In the genomic region with DNA sequence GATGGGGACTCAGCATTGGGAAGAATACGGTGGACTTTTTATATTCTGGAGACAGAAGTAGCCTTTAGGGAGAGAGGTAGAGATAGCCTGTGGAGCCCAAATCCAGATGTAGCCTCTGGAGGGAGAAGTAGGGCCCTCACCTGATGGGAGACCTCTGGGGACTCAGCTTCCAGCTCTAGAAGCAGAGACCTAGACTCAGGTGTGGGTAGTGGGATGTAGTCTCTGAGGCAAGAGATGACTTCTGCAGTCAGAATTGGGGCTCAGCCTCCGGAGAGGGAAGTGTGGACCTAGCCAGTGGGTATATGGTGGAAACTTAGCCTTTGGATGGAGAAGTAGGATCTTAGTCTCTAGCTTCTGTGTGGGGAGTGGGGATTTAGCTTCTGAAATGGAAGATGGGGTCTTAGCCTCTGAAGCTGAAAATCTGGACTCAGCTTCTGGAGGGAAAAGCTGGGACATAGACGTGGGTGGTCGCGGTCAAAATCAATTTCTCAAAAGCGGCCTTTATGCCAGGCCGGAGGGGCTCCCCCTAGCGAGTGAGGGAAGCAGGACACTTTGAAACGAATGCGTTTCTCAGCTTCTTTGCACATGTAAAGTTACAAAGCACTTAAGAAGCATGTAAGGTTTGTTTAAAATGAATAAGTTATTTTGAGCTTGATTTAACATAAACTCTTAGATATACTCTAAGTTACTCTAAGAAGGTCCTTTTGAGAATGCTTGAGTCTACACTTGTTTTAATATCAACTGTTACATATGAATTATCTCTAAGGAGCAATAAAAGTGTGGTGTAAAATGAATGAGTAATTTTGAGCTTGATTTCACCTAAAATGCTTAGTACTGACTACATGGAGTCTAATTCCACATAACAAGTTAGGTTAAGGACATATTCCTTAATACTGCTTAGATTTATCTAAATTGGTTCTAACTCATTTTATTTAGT, we compare ENCODE assay signal across 10 cellular contexts. TPM values are rescaled to one million over a fixed set of nuclear protein-coding genes. Genes with fewer than 3 reads are reported as not detected.
DNase-seq lines count a peak whose midpoint lies in the region; FAIRE-seq and TF ChIP-seq lines count a peak whose summit lies in the region.
"Had no signal": no experiment of that assay in that cellular context is flagged by ENCODE, and none has a peak within 500 bp of the region (broad histone marks: within the 10 kb centered on the region; RNA-seq: fewer than 3 reads in every experiment).

No MANE protein-coding gene starts in this region.

- intact Hi-C loops in adrenal gland (cut with DNase I): loop anchor here (10.0 kb wide), 2 partner anchors 123 to 133 kb away; partner anchors contain the start of gene NOP56 (in 1 of the 2)

- CTCF ChIA-PET in RWPE1 (lab: Yijun Ruan, JAX): interaction anchor here (0.6 to 1.7 kb wide), 20 partner anchors 9 to 1019 kb away, joined by 3 to 10 read pairs (median 4); partner anchors contain the start of gene ZNF343

- H3K36me3 ChIP-seq in adrenal gland (replicated peaks in 1 of 2): no peaks in the 10 kb centered on the region

- H3K4me3 ChIP-seq in adrenal gland: no peak overlapping the region

- H3K27me3 ChIP-seq in adrenal gland: no peaks in the 10 kb centered on the region

- DNase-seq in H54 (ENCODE audit: insufficient read length, low spot score) (peak; percentile 23), RWPE1 (ENCODE audit: low spot score) (peak; percentile 42), adrenal gland (peak in 4 of 7 donors; percentile 35 to 48 (median 39)), hippocampal formation (lab: John Stamatoyannopoulos, UW) (peak; percentile 13 to 14), GOT3 (lab: John Stamatoyannopoulos, UW) (no peak), GM12891 (ENCODE audit: insufficient read length, low spot score) (no peak)
- peak; percentile 50 for DNase-seq in stimulated activated CD4-positive, alpha-beta T cell treated with anti-CD3 and anti-CD28 coated beads, Interleukin-1b, Interleukin-23, amount 100 ng/mL, for 48 hours

- no peaks in the 10 kb centered on the region for H3K9me3 ChIP-seq in adrenal gland (replicated peaks in 1 of 3)

- peaks cover 0 to 8% of the 10 kb centered on the region in 2 donors for H3K4me1 ChIP-seq in adrenal gland (replicated peaks in 1 of 2)

- WGBS in adrenal gland, 4 donors: 17 to 22% (median 17%) methylated on average over 10 of the region's 10 CpGs

- H3K27ac ChIP-seq in C4-2B (no peak overlapping the region), RWPE1 (no peak overlapping the region), adrenal gland (no peak overlapping the region)

- FAIRE-seq in H54 (lab: Jason Lieb, UNC) (no peak), GM12891 (lab: Jason Lieb, UNC) (no peak)

- TF ChIP-seq POLR2A in H54 (IDR thresholded peaks at IDR 0.05; ENCODE audit: low read depth, low read length) (no peak), adrenal gland (IDR thresholded peaks at IDR 0.05) (no peak), GM12891 (IDR thresholded peaks at IDR 0.05; ENCODE audit: low read depth, low read length) (no peak)

- POLR2A ChIA-PET in RWPE1 (lab: Yijun Ruan, JAX; ENCODE audit: low non-redundant PET): no interaction called here

- TF ChIP-seq CTCF in C4-2B (conservative IDR thresholded peaks at IDR 0.05) (peak; percentile 94), RWPE1 (conservative IDR thresholded peaks at IDR 0.05; ENCODE audit: low read depth) (peak; percentile 97), adrenal gland (IDR thresholded peaks at IDR 0.05) (peak; percentile 47 to 84 (median 62))

TF ChIP-seq in GM12891, 5 proteins besides CTCF, POLR2A, EP300 and RAD21:
- TF ChIP-seq SPI1 (IDR thresholded peaks at IDR 0.05; ENCODE audit: low read depth, low read length): no peak
- TF ChIP-seq TAF1 (IDR thresholded peaks at IDR 0.05; ENCODE audit: low read depth, low read length): no peak
- TF ChIP-seq PAX5 (IDR thresholded peaks at IDR 0.05; ENCODE audit: insufficient read depth, low read length, severe bottlenecking): no peak
- TF ChIP-seq POLR2AphosphoS5 (IDR thresholded peaks at IDR 0.05; ENCODE audit: low read depth, low read length): no peak
- no peak for TF ChIP-seq POU2F2 (IDR thresholded peaks at IDR 0.05; ENCODE audit: low read depth, low read length)

RNA-seq across cellular contexts. Expression of gene ZNF343, which starts 12.9 kb away (rescaled TPM):
- total RNA-seq in adrenal gland: 10 to 100 TPM in 3 of 8 donors, 1 to 10 TPM in 5; 5.8 to 13.0 (median 8.3) TPM
- 10 to 100 TPM in 1 of 3 donors, 1 to 10 TPM in 2; 8.0 to 10.9 (median 9.4) TPM for polyA plus RNA-seq in adrenal gland
- polyA plus RNA-seq in GM12891 (2012; ENCODE audit: low read depth, missing spikeins): 3.5 TPM

RNA-seq across cellular contexts. Expression of gene TMC2, which starts 14.7 kb away (rescaled TPM):
- under 1 TPM in 1 of 8 donors, not detected in 7; 0.42 TPM for total RNA-seq in adrenal gland
- polyA plus RNA-seq in adrenal gland: 1 to 10 TPM in 1 of 3 donors, under 1 TPM in 2; 0.20 to 1.3 (median 0.82) TPM
- 0.04 TPM for polyA plus RNA-seq in GM12891 (2012; ENCODE audit: low read depth, missing spikeins)
- total RNA-seq: HT1080, mononuclear cell had no signal

RNA-seq across cellular contexts. Expression of gene SNRPB, which starts 51.0 kb away (rescaled TPM):
- 100 to 1,000 TPM in 7 of 8 donors, 10 to 100 TPM in 1; 77.7 to 265 (median 150) TPM for total RNA-seq in adrenal gland
- polyA plus RNA-seq in adrenal gland: 100 to 1,000 TPM in 2 of 3 donors, 10 to 100 TPM in 1; 66.2 to 192 (median 109) TPM
- polyA plus RNA-seq in GM12891 (2012; ENCODE audit: low read depth, missing spikeins): 243 TPM

Comparison
In these comparisons a context has a peak if more than half of its experiments do, and no peak if none do; other contexts are left out.
1. DNase-seq: peak in H54 (single experiment), RWPE1 (single experiment), adrenal gland (4 of 7), hippocampal formation (2 of 2) and stimulated activated CD4-positive, alpha-beta T cell treated with anti-CD3 and anti-CD28 coated beads, Interleukin-1b, Interleukin-23, amount 100 ng/mL, for 48 hours (single experiment); none in GOT3 (single experiment) and GM12891 (single experiment).
2. Peak in every context shown above with its lines, with median percentiles within 50 percentile points of each other: CTCF ChIP-seq.